In genomic region chr9:128656416-128657343, GRCh38 we compare ENCODE assay signal across 8 cellular contexts. TPM values are rescaled to one million over a fixed set of nuclear protein-coding genes. Genes with fewer than 3 reads are reported as not detected.
DNase-seq lines count a peak whose midpoint lies in the region; ATAC-seq and TF ChIP-seq lines count a peak whose summit lies in the region.

Gene DYNC2I2, minus strand, starts transcription at chr9:128656847. Its CDS starts 121 bp downstream, at chr9:128656726.

- no peaks in the 10 kb centered on the region for H3K27me3 ChIP-seq in HUES64 (ENCODE audit: insufficient read depth, low read length)
- H3K27me3 ChIP-seq in OCI-LY3 (ENCODE audit: low read depth, low read length): no peaks in the 10 kb centered on the region

- peak within 1 kb of the TSS; percentile 95 for H3K4me2 ChIP-seq in OCI-LY3 (ENCODE audit: low read length)

- H4K20me1 ChIP-seq in OCI-LY3 (ENCODE audit: insufficient read depth, low read length): no peaks in the 10 kb centered on the region

- ATAC-seq in GM21423 (IDR thresholded peaks at IDR 0.05; ENCODE audit: unreplicated experiment): peak; percentile 62

- DNase-seq in Caki2 (ENCODE audit: low read depth): peak; percentile 85
- peak; percentile 99 for DNase-seq in activated CD8-positive, alpha-beta memory T cell treated with anti-CD3 and anti-CD28 coated beads, Interleukin-2, amount 50 U/mL, for 48 hours
- peak; percentile 98 for DNase-seq in epidermal melanocyte (ENCODE audit: insufficient read length, low spot score)
- peak; percentile 90 for DNase-seq in middle frontal gyrus (ENCODE audit: extremely low spot score, low spot score)
- peak; percentile 93 to 95 for DNase-seq in stimulated activated CD8-positive, alpha-beta memory T cell treated with anti-CD3 and anti-CD28 coated beads, Interleukin-2, amount 100 ng/mL, for 1 hour (ENCODE audit: low read depth in 2 of 2)

- peaks cover 7% of the 10 kb centered on the region; the same call in 1 of the 2 replicates for H3K79me2 ChIP-seq in OCI-LY3 (ENCODE audit: low read length)

- H3K4me1 ChIP-seq in HUES64 (ENCODE audit: insufficient read depth, low read length): no peaks in the 10 kb centered on the region
- H3K4me1 ChIP-seq in OCI-LY3 (ENCODE audit: low read length): peaks cover 4% of the 10 kb centered on the region; the same call in 1 of the 2 replicates

- WGBS in HUES64: 1% methylated on average over 86 of the region's 86 CpGs

- peak within 1 kb of the TSS; percentile 92 for H3K9ac ChIP-seq in HUES64 (ENCODE audit: low read depth, low read length)
- H3K9ac ChIP-seq in OCI-LY3 (ENCODE audit: low read length): peak within 1 kb of the TSS; percentile 97

- no peak for TF ChIP-seq CTCF in OCI-LY3 (IDR thresholded peaks at IDR 0.05; ENCODE audit: low read depth, low read length)

- H2AFZ ChIP-seq in OCI-LY3 (ENCODE audit: low read depth, low read length): peak within 1 kb of the TSS; percentile 100

- in situ Hi-C loops in Caki2 (cut with HindIII; ENCODE audit: low pct_unique_long_range_greater_than_20kb, low sequenced_read_pairs): no loop called here

- H3K27ac ChIP-seq in HUES64 (ENCODE audit: low read depth, low read length) (peak within 1 kb of the TSS; percentile 96), OCI-LY3 (ENCODE audit: low read length) (peak within 1 kb of the TSS; percentile 95)

- H3K4me3 ChIP-seq in HUES64 (ENCODE audit: low read length) (peak within 1 kb of the TSS; percentile 53), OCI-LY3 (ENCODE audit: low read length) (peak within 1 kb of the TSS; percentile 95)

- H3K9me3 ChIP-seq in HUES64 (ENCODE audit: insufficient read depth, low read depth, low read length) (no peaks in the 10 kb centered on the region), OCI-LY3 (ENCODE audit: insufficient read depth, low read length) (no peaks in the 10 kb centered on the region)

- H3K36me3 ChIP-seq in HUES64 (ENCODE audit: insufficient read depth, low read length) (0 out of 2 replicates have a peak, but pooled peaks cover 3% of the 10 kb centered on the region), OCI-LY3 (replicated peaks; ENCODE audit: low read depth, low read length) (no peaks in the 10 kb centered on the region)

RNA-seq across cellular contexts. Expression of gene DYNC2I2, which starts in this region (rescaled TPM):
- 188 and 218 TPM in 2 replicates for total RNA-seq in Caki2 (2014; rRNA removed; shearing (Covaris generic); ENCODE audit: low replicate concordance)
- 53.8 TPM for polyA plus RNA-seq in HUES64 (2013, experiment 1 of 2)
- 52.3 TPM for polyA plus RNA-seq in HUES64 (2013, experiment 2 of 2)

Comparison
In these comparisons a context has a peak if more than half of its experiments do, and no peak if none do; other contexts are left out.
1. Peak in every context shown above with its lines: DNase-seq, ATAC-seq, H3K4me3 ChIP-seq and H3K27ac ChIP-seq.